In genomic region chr12:117362391-117362790, GRCh38 we compare ENCODE assay signal across 31 cellular contexts. TPM values are rescaled to one million over a fixed set of nuclear protein-coding genes. Genes with fewer than 3 reads are reported as not detected.
"Had no signal": no experiment of that assay in that cellular context is flagged by ENCODE, and none has a peak within 500 bp of the region (broad histone marks: within the 10 kb centered on the region; RNA-seq: fewer than 3 reads in every experiment).

No MANE protein-coding gene starts in this region.

- FAIRE-seq: islet of Langerhans, pancreas had no signal

- H3K9me3 ChIP-seq: adrenal gland, body of pancreas, esophagus muscularis mucosa, pancreas, prostate gland, stomach, suprapubic skin, tibial artery, upper lobe of right lung had no signal

- H3K36me3 ChIP-seq: adrenal gland, esophagus muscularis mucosa, pancreas, prostate gland, stomach, suprapubic skin, tibial artery, upper lobe of right lung had no signal

- H3K27ac Mint-ChIP-seq: activated naive CD4-positive, alpha-beta T cell treated with anti-CD3 and anti-CD28 coated beads for 36 hours; activated naive CD8-positive, alpha-beta T cell treated with anti-CD3 and anti-CD28 coated beads for 36 hours; activated T-helper 1 cell treated with anti-CD3 and anti-CD28 coated beads, Interleukin-12 subunit alpha, Interleukin-12 subunit beta, Interleukin-2, Interleukin-4 antibody, amounts not matched to agents 30 ng/mL and 10 ng/mL and 1 ng/mL, durations not matched to agents 14 hours and 24 hours and 36 hours; nephron; stimulated activated naive B cell treated with anti-CD40 and anti-IgM and Interleukin-4, amounts not matched to agents 10 μg/mL and 1 μg/mL and 100 μg/mL, for 72 hours had no signal

- H3K4me2 ChIP-seq: smooth muscle cell had no signal

- H3K9me3 Mint-ChIP-seq: activated naive CD4-positive, alpha-beta T cell treated with anti-CD3 and anti-CD28 coated beads for 36 hours; activated naive CD8-positive, alpha-beta T cell treated with anti-CD3 and anti-CD28 coated beads for 36 hours; activated T-helper 1 cell treated with anti-CD3 and anti-CD28 coated beads, Interleukin-12 subunit alpha, Interleukin-12 subunit beta, Interleukin-2, Interleukin-4 antibody, amounts not matched to agents 30 ng/mL and 10 ng/mL and 1 ng/mL, durations not matched to agents 14 hours and 24 hours and 36 hours; nephron; stimulated activated naive B cell treated with anti-CD40 and anti-IgM and Interleukin-4, amounts not matched to agents 10 μg/mL and 1 μg/mL and 100 μg/mL, for 72 hours had no signal

- H3K4me1 Mint-ChIP-seq: activated naive CD8-positive, alpha-beta T cell treated with anti-CD3 and anti-CD28 coated beads for 36 hours; nephron had no signal

- H3K27ac ChIP-seq: adrenal gland, body of pancreas, esophagus muscularis mucosa, foreskin keratinocyte, pancreas, prostate gland, stomach, suprapubic skin, tibial artery, upper lobe of right lung, VCaP had no signal

- H3K36me3 Mint-ChIP-seq: activated naive CD8-positive, alpha-beta T cell treated with anti-CD3 and anti-CD28 coated beads for 36 hours; stimulated activated naive B cell treated with anti-CD40 and anti-IgM and Interleukin-4, amounts not matched to agents 10 μg/mL and 1 μg/mL and 100 μg/mL, for 72 hours had no signal

- H3K4me1 ChIP-seq: adrenal gland, foreskin keratinocyte, pancreas, prostate gland, upper lobe of right lung had no signal

- DNase-seq: activated CD4-positive, alpha-beta T cell treated with anti-CD3 and anti-CD28 coated beads for 48 hours; activated CD4-positive, alpha-beta T cell treated with anti-CD3 and anti-CD28 coated beads, Interleukin-2, amount 50 U/mL, for 48 hours; activated CD8-positive, alpha-beta memory T cell treated with anti-CD3 and anti-CD28 coated beads for 24 hours; activated effector memory CD4-positive, alpha-beta T cell treated with anti-CD3 and anti-CD28 coated beads, Interleukin-2, amount 50 U/mL, for 16 hours; activated naive CD4-positive, alpha-beta T cell treated with anti-CD3 and anti-CD28 coated beads for 36 hours; activated naive CD8-positive, alpha-beta T cell treated with anti-CD3 and anti-CD28 coated beads for 36 hours; activated T-cell treated with anti-CD3 and anti-CD28 coated beads, Interleukin-2, amount 50 U/mL, for 1 hour; adrenal gland; aorta; body of pancreas; cortex of kidney; foreskin keratinocyte; left ventricle myocardium superior; pancreas; stimulated activated CD4-positive, alpha-beta T cell treated with anti-CD3 and anti-CD28 coated beads, Interleukin-15, amount 100 ng/mL, for 24 hours; stimulated activated CD4-positive, alpha-beta T cell treated with anti-CD3 and anti-CD28 coated beads, Interleukin-2, amount 100 ng/mL, for 24 hours; stimulated activated naive B cell treated with anti-CD40 and anti-IgM and Interleukin-4, amounts not matched to agents 10 μg/mL and 1 μg/mL and 100 μg/mL, for 72 hours; stomach; tibial artery; upper lobe of right lung had no signal

- H3K4me3 ChIP-seq: adrenal gland, body of pancreas, esophagus muscularis mucosa, pancreas, prostate gland, smooth muscle cell, stomach, suprapubic skin, tibial artery, upper lobe of right lung had no signal

- H3K27me3 ChIP-seq: body of pancreas, pancreas had no signal

- H3K4me3 Mint-ChIP-seq: activated naive CD4-positive, alpha-beta T cell treated with anti-CD3 and anti-CD28 coated beads for 36 hours; activated naive CD8-positive, alpha-beta T cell treated with anti-CD3 and anti-CD28 coated beads for 36 hours; activated T-helper 1 cell treated with anti-CD3 and anti-CD28 coated beads, Interleukin-12 subunit alpha, Interleukin-12 subunit beta, Interleukin-2, Interleukin-4 antibody, amounts not matched to agents 30 ng/mL and 10 ng/mL and 1 ng/mL, durations not matched to agents 14 hours and 24 hours and 36 hours; nephron; stimulated activated naive B cell treated with anti-CD40 and anti-IgM and Interleukin-4, amounts not matched to agents 10 μg/mL and 1 μg/mL and 100 μg/mL, for 72 hours had no signal

RNA-seq across cellular contexts. Expression of gene NOS1, which starts 1.0 kb away (rescaled TPM):
- total RNA-seq: activated naive CD8-positive, alpha-beta T cell treated with anti-CD3 and anti-CD28 coated beads for 36 hours; activated T-helper 1 cell treated with anti-CD3 and anti-CD28 coated beads, Interleukin-12 subunit alpha, Interleukin-12 subunit beta, Interleukin-2, Interleukin-4 antibody, amounts not matched to agents 30 ng/mL and 10 ng/mL and 1 ng/mL, durations not matched to agents 14 hours and 24 hours and 36 hours; chondrocyte; lung microvascular endothelial cell; T-helper 1 cell treated with Interleukin-12 subunit alpha and Interleukin-12 subunit beta and Interleukin-4 antibody, amounts not matched to agents 30 ng/mL and 1 ng/mL, for 36 hours had no signal
- polyA plus RNA-seq: smooth muscle cell had no signal
